Comparison of ENCODE assay signal across 8 cellular contexts in the genomic region with DNA sequence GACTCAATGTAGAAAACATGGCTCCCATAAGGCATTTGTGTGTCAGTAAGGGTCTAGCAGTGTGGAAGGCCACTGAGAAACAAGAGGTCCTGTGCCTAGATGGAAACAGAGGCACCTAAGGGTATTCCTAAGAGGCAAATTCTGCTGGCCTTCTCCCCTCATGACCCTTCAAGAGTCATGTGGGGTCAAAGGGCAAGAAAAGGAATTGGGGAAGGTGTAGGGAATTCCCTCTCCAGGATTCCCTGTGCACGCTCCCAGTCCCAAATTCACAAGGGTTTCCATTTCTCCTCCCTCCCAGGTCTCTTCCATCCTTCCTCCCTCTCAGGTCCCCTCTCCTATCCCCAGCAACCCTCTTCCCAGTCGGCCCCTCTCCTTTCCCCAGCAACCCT. TPM values are rescaled to one million over a fixed set of nuclear protein-coding genes. Genes with fewer than 3 reads are reported as not detected.
A peak's percentile ranks its signal among the peaks of the same experiment; 100 is the strongest.
DNase-seq lines count a peak whose midpoint lies in the region; ATAC-seq and TF ChIP-seq lines count a peak whose summit lies in the region.

No MANE protein-coding gene starts in this region.

- H3K4me3 ChIP-seq in SK-N-SH (ENCODE audit: low read depth in 2 of 2, low read length in 1 of 2) (peak overlapping the region; percentile 84 to 99), kidney epithelial cell (ENCODE audit: low read depth, low read length) (peak overlapping the region; percentile 99)

- no peak for TF ChIP-seq EP300 in SK-N-SH (IDR thresholded peaks at IDR 0.05; ENCODE audit: borderline replicate concordance in 1 of 2, low read depth in 1 of 2, low read length in 1 of 2)

- peak overlapping the region; percentile 73 for H2AFZ ChIP-seq in SK-N-SH (ENCODE audit: low read depth)

- peak overlapping the region; percentile 84 for H3K9ac ChIP-seq in SK-N-SH

- ATAC-seq in SK-N-SH treated with all-trans-retinoic acid at 6 μM for 48 hours: no peak
- ATAC-seq in activated naive CD8-positive, alpha-beta T cell treated with anti-CD3 and anti-CD28 coated beads, Interleukin-2, amount 50 U/mL, for 24 hours: no peak
- ATAC-seq in HG02852 (IDR thresholded peaks at IDR 0.05; ENCODE audit: unreplicated experiment): no peak

- H3K36me3 Mint-ChIP-seq in activated naive CD8-positive, alpha-beta T cell treated with anti-CD3 and anti-CD28 coated beads, Interleukin-2, amount 50 U/mL, for 24 hours (ENCODE audit: low read depth): peaks cover 18% of the 10 kb centered on the region

- CTCF ChIA-PET in SK-N-SH (lab: Yijun Ruan, JAX): no interaction called here

- peaks cover 69% of the 10 kb centered on the region for H3K4me1 Mint-ChIP-seq in activated naive CD8-positive, alpha-beta T cell treated with anti-CD3 and anti-CD28 coated beads, Interleukin-2, amount 50 U/mL, for 24 hours

- H3K27ac Mint-ChIP-seq in activated naive CD8-positive, alpha-beta T cell treated with anti-CD3 and anti-CD28 coated beads, Interleukin-2, amount 50 U/mL, for 24 hours: peak overlapping the region; percentile 59

- H3K36me3 ChIP-seq in SK-N-SH (replicated peaks in 1 of 2; ENCODE audit: control insufficient read depth in 1 of 2, insufficient read depth in 2 of 2, low read length in 1 of 2) (peaks cover 0 to 13% of the 10 kb centered on the region in 2 experiments), kidney epithelial cell (ENCODE audit: control insufficient read depth, insufficient read depth, low read length) (no peaks in the 10 kb centered on the region)

- WGBS in SK-N-SH (ENCODE audit: low lambda C conversion rate): 7% methylated on average over 2 of the region's 2 CpGs

- no peak for TF ChIP-seq RAD21 in SK-N-SH (IDR thresholded peaks at IDR 0.05; ENCODE audit: low read length)

- H3K9me3 Mint-ChIP-seq in activated naive CD8-positive, alpha-beta T cell treated with anti-CD3 and anti-CD28 coated beads, Interleukin-2, amount 50 U/mL, for 24 hours: no peaks in the 10 kb centered on the region

- peaks cover 13% of the 10 kb centered on the region for H3F3A ChIP-seq in SK-N-SH (replicated peaks; ENCODE audit: insufficient read depth)

- no peaks in the 10 kb centered on the region for H3K9me2 ChIP-seq in SK-N-SH

- no peaks in the 10 kb centered on the region for H4K20me1 ChIP-seq in SK-N-SH (ENCODE audit: insufficient read depth)

- TF ChIP-seq CTCF in SK-N-SH (IDR thresholded peaks at IDR 0.05): no peak
- no peak for TF ChIP-seq CTCF in kidney epithelial cell (IDR thresholded peaks at IDR 0.05; ENCODE audit: insufficient read depth, low read length, poor library complexity, severe bottlenecking)

- peak overlapping the region; percentile 96 for H3K4me3 Mint-ChIP-seq in activated naive CD8-positive, alpha-beta T cell treated with anti-CD3 and anti-CD28 coated beads, Interleukin-2, amount 50 U/mL, for 24 hours

- POLR2A ChIA-PET in SK-N-SH (lab: Yijun Ruan, JAX): no interaction called here

- peaks cover 12 to 40% of the 10 kb centered on the region in 2 experiments; a peak in 3 of 4 replicates for H3K4me1 ChIP-seq in SK-N-SH (ENCODE audit: control insufficient read depth in 1 of 2, insufficient read depth in 2 of 2, low read depth in 1 of 2, low read length in 1 of 2)

- no peaks in the 10 kb centered on the region for H3K27me3 Mint-ChIP-seq in activated naive CD8-positive, alpha-beta T cell treated with anti-CD3 and anti-CD28 coated beads, Interleukin-2, amount 50 U/mL, for 24 hours

- H3K27me3 ChIP-seq in SK-N-SH (ENCODE audit: insufficient read depth) (no peaks in the 10 kb centered on the region), kidney epithelial cell (ENCODE audit: control insufficient read depth, insufficient read depth, low read length) (no peaks in the 10 kb centered on the region)

- peak overlapping the region; percentile 81 for H3K4me2 ChIP-seq in SK-N-SH

- peak overlapping the region in 1 of 2 experiments; percentile 87; a peak in 3 of 4 replicates for H3K27ac ChIP-seq in SK-N-SH (ENCODE audit: low read depth in 2 of 2, low read length in 1 of 2)
- H3K27ac ChIP-seq in substantia nigra (ENCODE audit: low read depth, low read length, poor library complexity, severe bottlenecking): peak overlapping the region; percentile 85

- H3K9me3 ChIP-seq in SK-N-SH: no peaks in the 10 kb centered on the region

- no peak for DNase-seq in SK-N-SH
- DNase-seq in activated naive CD8-positive, alpha-beta T cell treated with anti-CD3 and anti-CD28 coated beads, Interleukin-2, amount 50 U/mL, for 24 hours: no peak
- no peak for DNase-seq in kidney epithelial cell (ENCODE audit: low read depth)
- no peak for DNase-seq in substantia nigra (lab: John Stamatoyannopoulos, UW)
- DNase-seq in GM19238 (ENCODE audit: insufficient read length, low spot score): no peak
- DNase-seq in KG1 (lab: John Stamatoyannopoulos, UW): no peak

- peaks cover 55% of the 10 kb centered on the region for H3K79me2 ChIP-seq in SK-N-SH (ENCODE audit: insufficient read depth)

TF ChIP-seq in SK-N-SH, 30 proteins besides CTCF, POLR2A, EP300 and RAD21:
- TF ChIP-seq YY1 (IDR thresholded peaks at IDR 0.05; ENCODE audit: low read depth) (no peak), EZH2phosphoT487 (IDR thresholded peaks at IDR 0.05; ENCODE audit: borderline replicate concordance, low read depth) (no peak)
- TF ChIP-seq, protein P1, sequence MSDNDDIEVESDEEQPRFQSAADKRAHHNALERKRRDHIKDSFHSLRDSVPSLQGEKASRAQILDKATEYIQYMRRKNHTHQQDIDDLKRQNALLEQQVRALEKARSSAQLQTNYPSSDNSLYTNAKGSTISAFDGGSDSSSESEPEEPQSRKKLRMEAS (IDR thresholded peaks at IDR 0.05; ENCODE audit: low read depth): no peak
TF ChIP-seq in SK-N-SH: peak in this region for 0.

TF ChIP-seq in SK-N-SH treated with all-trans-retinoic acid at 6 μM for 48 hours, 23 proteins besides CTCF, POLR2A, EP300 and RAD21 (continues in another document):
- TF ChIP-seq PPARA (CRISPR knock-in tag; IDR thresholded peaks at IDR 0.05; ENCODE audit: borderline replicate concordance) (no peak), SNAI2 (CRISPR knock-in tag; IDR thresholded peaks at IDR 0.05) (no peak), CSDC2 (CRISPR knock-in tag; IDR thresholded peaks at IDR 0.05) (no peak), ZFP3 (CRISPR knock-in tag; IDR thresholded peaks at IDR 0.05) (no peak), TCF4 (CRISPR knock-in tag; IDR thresholded peaks at IDR 0.05; ENCODE audit: borderline replicate concordance) (no peak), ESRRG (CRISPR knock-in tag; IDR thresholded peaks at IDR 0.05) (no peak)
- TF ChIP-seq, protein P2, sequence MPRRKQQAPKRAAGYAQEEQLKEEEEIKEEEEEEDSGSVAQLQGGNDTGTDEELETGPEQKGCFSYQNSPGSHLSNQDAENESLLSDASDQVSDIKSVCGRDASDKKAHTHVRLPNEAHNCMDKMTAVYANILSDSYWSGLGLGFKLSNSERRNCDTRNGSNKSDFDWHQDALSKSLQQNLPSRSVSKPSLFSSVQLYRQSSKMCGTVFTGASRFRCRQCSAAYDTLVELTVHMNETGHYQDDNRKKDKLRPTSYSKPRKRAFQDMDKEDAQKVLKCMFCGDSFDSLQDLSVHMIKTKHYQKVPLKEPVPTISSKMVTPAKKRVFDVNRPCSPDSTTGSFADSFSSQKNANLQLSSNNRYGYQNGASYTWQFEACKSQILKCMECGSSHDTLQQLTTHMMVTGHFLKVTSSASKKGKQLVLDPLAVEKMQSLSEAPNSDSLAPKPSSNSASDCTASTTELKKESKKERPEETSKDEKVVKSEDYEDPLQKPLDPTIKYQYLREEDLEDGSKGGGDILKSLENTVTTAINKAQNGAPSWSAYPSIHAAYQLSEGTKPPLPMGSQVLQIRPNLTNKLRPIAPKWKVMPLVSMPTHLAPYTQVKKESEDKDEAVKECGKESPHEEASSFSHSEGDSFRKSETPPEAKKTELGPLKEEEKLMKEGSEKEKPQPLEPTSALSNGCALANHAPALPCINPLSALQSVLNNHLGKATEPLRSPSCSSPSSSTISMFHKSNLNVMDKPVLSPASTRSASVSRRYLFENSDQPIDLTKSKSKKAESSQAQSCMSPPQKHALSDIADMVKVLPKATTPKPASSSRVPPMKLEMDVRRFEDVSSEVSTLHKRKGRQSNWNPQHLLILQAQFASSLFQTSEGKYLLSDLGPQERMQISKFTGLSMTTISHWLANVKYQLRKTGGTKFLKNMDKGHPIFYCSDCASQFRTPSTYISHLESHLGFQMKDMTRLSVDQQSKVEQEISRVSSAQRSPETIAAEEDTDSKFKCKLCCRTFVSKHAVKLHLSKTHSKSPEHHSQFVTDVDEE (CRISPR knock-in tag; IDR thresholded peaks at IDR 0.05): no peak
- TF ChIP-seq, protein P3, sequence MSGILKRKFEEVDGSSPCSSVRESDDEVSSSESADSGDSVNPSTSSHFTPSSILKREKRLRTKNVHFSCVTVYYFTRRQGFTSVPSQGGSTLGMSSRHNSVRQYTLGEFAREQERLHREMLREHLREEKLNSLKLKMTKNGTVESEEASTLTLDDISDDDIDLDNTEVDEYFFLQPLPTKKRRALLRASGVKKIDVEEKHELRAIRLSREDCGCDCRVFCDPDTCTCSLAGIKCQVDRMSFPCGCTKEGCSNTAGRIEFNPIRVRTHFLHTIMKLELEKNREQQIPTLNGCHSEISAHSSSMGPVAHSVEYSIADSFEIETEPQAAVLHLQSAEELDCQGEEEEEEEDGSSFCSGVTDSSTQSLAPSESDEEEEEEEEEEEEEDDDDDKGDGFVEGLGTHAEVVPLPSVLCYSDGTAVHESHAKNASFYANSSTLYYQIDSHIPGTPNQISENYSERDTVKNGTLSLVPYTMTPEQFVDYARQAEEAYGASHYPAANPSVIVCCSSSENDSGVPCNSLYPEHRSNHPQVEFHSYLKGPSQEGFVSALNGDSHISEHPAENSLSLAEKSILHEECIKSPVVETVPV (CRISPR knock-in tag; IDR thresholded peaks at IDR 0.05): no peak

RNA-seq across cellular contexts. Expression of a gene that starts 0.6 kb away (rescaled TPM):
- 118 and 122 TPM in 2 replicates for polyA plus RNA-seq in SK-N-SH (2012; rRNA removed)
- polyA plus RNA-seq in SK-N-SH (2012; cell fraction: cytosol; rRNA removed): 59.9 and 92.2 TPM in 2 replicates
- 85.0 and 85.2 TPM in 2 replicates for polyA plus RNA-seq in SK-N-SH (2012; cell fraction: nucleus; rRNA removed)
- total RNA-seq in kidney epithelial cell: 57.2 and 62.3 TPM in 2 replicates

RNA-seq across cellular contexts. Expression of a gene that starts 2.9 kb away (rescaled TPM):
- 74.8 and 110 TPM in 2 replicates for polyA plus RNA-seq in SK-N-SH (2012; rRNA removed)
- polyA plus RNA-seq in SK-N-SH (2012; cell fraction: cytosol; rRNA removed): 90.1 and 105 TPM in 2 replicates
- 11.7 and 31.8 TPM in 2 replicates for polyA plus RNA-seq in SK-N-SH (2012; cell fraction: nucleus; rRNA removed)
- total RNA-seq in kidney epithelial cell: 76.8 and 90.1 TPM in 2 replicates

RNA-seq across cellular contexts. Expression of a gene that starts 8.7 kb away (rescaled TPM):
- polyA plus RNA-seq in SK-N-SH (2012; rRNA removed): 2.9 and 3.5 TPM in 2 replicates
- 0.68 and 0.80 TPM in 2 replicates for polyA plus RNA-seq in SK-N-SH (2012; cell fraction: cytosol; rRNA removed)
- polyA plus RNA-seq in SK-N-SH (2012; cell fraction: nucleus; rRNA removed): 25.0 and 43.7 TPM in 2 replicates
- 0.25 and 2.7 TPM in 2 replicates for total RNA-seq in kidney epithelial cell

RNA-seq across cellular contexts. Expression of a gene that starts 10.9 kb away (rescaled TPM):
- 7.7 and 10.7 TPM in 2 replicates for polyA plus RNA-seq in SK-N-SH (2012; rRNA removed)
- polyA plus RNA-seq in SK-N-SH (2012; cell fraction: cytosol; rRNA removed): 2.2 and 2.3 TPM in 2 replicates
- 80.4 and 108 TPM in 2 replicates for polyA plus RNA-seq in SK-N-SH (2012; cell fraction: nucleus; rRNA removed)
- 2.6 and 5.1 TPM in 2 replicates for total RNA-seq in kidney epithelial cell

RNA-seq across cellular contexts. Expression of a gene that starts 14.7 kb away (rescaled TPM):
- polyA plus RNA-seq in SK-N-SH (2012; rRNA removed): 74.5 and 83.1 TPM in 2 replicates
- 29.4 and 45.5 TPM in 2 replicates for polyA plus RNA-seq in SK-N-SH (2012; cell fraction: cytosol; rRNA removed)
- polyA plus RNA-seq in SK-N-SH (2012; cell fraction: nucleus; rRNA removed): 180 and 230 TPM in 2 replicates
- total RNA-seq in kidney epithelial cell: 37.5 and 40.7 TPM in 2 replicates
